Comparison of ENCODE assay signal across 9 cellular contexts in the genomic region with DNA sequence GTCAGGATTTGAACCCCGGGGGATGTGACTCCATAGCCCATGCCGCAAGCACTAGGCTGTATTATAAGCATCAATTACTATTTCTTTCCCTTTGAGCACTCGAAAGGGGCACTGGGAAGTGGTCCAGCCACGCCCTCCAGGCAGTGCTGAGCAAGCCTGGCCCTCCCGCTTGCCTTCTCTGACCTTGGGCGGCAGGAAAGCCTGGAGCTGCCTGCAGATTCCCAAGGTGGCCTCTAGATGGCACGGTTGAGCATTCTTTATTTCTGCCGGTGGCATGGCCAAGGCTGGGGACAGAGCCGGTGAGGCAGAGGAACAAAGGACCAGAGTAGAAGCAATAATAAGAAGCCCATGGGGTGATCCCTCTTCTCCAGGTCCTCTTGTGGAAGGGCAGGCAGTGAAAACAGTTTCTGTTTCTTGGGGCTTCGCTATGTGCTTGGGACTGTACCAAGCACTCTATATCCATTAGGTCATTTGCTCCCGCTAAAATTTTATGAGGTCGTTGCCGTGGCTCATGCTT. TPM values are rescaled to one million over a fixed set of nuclear protein-coding genes. Genes with fewer than 3 reads are reported as not detected.
DNase-seq lines count a peak whose midpoint lies in the region; ATAC-seq and TF ChIP-seq lines count a peak whose summit lies in the region.
"Had no signal": no experiment of that assay in that cellular context is flagged by ENCODE, and none has a peak within 500 bp of the region (broad histone marks: within the 10 kb centered on the region; RNA-seq: fewer than 3 reads in every experiment).

No MANE protein-coding gene starts in this region.

- TF ChIP-seq RAD21 in IMR-90 (IDR thresholded peaks at IDR 0.05; ENCODE audit: low read length) = peak; percentile 29; the same call in 1 of the 2 replicates

- H3K4ac ChIP-seq in IMR-90 (ENCODE audit: low read depth, low read length) = no peak overlapping the region

- peak overlapping the region; percentile 46 for H2AFZ ChIP-seq in IMR-90 (replicated peaks; ENCODE audit: low read length, poor library complexity)
- no peak overlapping the region for H2AFZ ChIP-seq in OCI-LY1 (ENCODE audit: low read length)
- H2AFZ ChIP-seq in neural progenitor cell (replicated peaks) = no peak overlapping the region

- no peaks in the 10 kb centered on the region for H3F3A ChIP-seq in OCI-LY1 (ENCODE audit: insufficient read depth, low read length)
- H3F3A ChIP-seq in neural progenitor cell (ENCODE audit: low read depth) = no peaks in the 10 kb centered on the region

- TF ChIP-seq POLR2A in IMR-90 (IDR thresholded peaks at IDR 0.05; ENCODE audit: low read depth, low read length) (no peak), esophagus muscularis mucosa (IDR thresholded peaks at IDR 0.05; ENCODE audit: low read depth) (no peak), transverse colon (IDR thresholded peaks at IDR 0.05) (no peak)

- ATAC-seq in IMR-90 (ENCODE audit: low read depth) = peak; percentile 99
- ATAC-seq in HG03139 (IDR thresholded peaks at IDR 0.05; ENCODE audit: unreplicated experiment) = no peak

- DNase-seq in GM10266 (ENCODE audit: extremely low spot score) (peak; percentile 78), IMR-90 (peak; percentile 20), esophagus muscularis mucosa (ENCODE audit: extremely low spot score) (no peak), neural progenitor cell (ENCODE audit: low spot score) (peak; percentile 75), transverse colon (peak; percentile 44)
- DNase-seq in activated CD8-positive, alpha-beta memory T cell treated with anti-CD3 and anti-CD28 coated beads, Interleukin-2, amount 50 U/mL, for 24 hours (ENCODE audit: extremely low read depth) = peak; percentile 10

- H3K4me1 Mint-ChIP-seq in neural progenitor cell = peaks cover 7% of the 10 kb centered on the region

- H3K56ac ChIP-seq in IMR-90 (ENCODE audit: extremely low read depth, insufficient read depth, low read length) = no peak overlapping the region

- H3K14ac ChIP-seq in IMR-90 (replicated peaks; ENCODE audit: low read depth, low read length) = no peak overlapping the region

- no peak overlapping the region for H2BK120ac ChIP-seq in IMR-90 (ENCODE audit: low read depth, low read length)

- H3K4me3 ChIP-seq in IMR-90 (ENCODE audit: insufficient read depth, low read depth, low read length) (no peak overlapping the region), OCI-LY1 (ENCODE audit: low read depth, low read length, poor library complexity, severe bottlenecking) (no peak overlapping the region), esophagus muscularis mucosa (no peak overlapping the region), neural progenitor cell (no peak overlapping the region), transverse colon (no peak overlapping the region)

- no peak overlapping the region for H3K9ac ChIP-seq in IMR-90 (ENCODE audit: low read depth, low read length)
- no peak overlapping the region for H3K9ac ChIP-seq in OCI-LY1 (ENCODE audit: low read length)
- H3K9ac ChIP-seq in neural progenitor cell = no peak overlapping the region

- H3K9me1 ChIP-seq in IMR-90 (ENCODE audit: insufficient read depth, low read length) = no peaks in the 10 kb centered on the region

- no peak overlapping the region for H4K8ac ChIP-seq in IMR-90 (ENCODE audit: low read depth in 2 of 2, low read length in 2 of 2)

- H3K79me2 ChIP-seq in OCI-LY1 (ENCODE audit: insufficient read depth, low read length) = no peaks in the 10 kb centered on the region
- no peaks in the 10 kb centered on the region for H3K79me2 ChIP-seq in neural progenitor cell (ENCODE audit: low read depth)

- POLR2A ChIA-PET in IMR-90 (lab: Charles Lee; ENCODE audit: unreplicated experiment) = no interaction called here

- H4K5ac ChIP-seq in IMR-90 (ENCODE audit: low read depth, low read length) = no peak overlapping the region

- no peaks in the 10 kb centered on the region for H3K36me3 Mint-ChIP-seq in neural progenitor cell

- H3K9me3 Mint-ChIP-seq in neural progenitor cell = no peaks in the 10 kb centered on the region

- H3K27me3 ChIP-seq in IMR-90 (ENCODE audit: control insufficient read depth, insufficient read depth, low read length) (peaks cover 4% of the 10 kb centered on the region), OCI-LY1 (ENCODE audit: insufficient read depth, low read length) (no peaks in the 10 kb centered on the region; the same call in 1 of the 2 replicates), esophagus muscularis mucosa (peaks cover 0 to 44% (median 2%) of the 10 kb centered on the region in 4 donors), neural progenitor cell (peaks cover 6% of the 10 kb centered on the region), transverse colon (peaks cover 21% of the 10 kb centered on the region)

- H3K27ac ChIP-seq in IMR-90 (ENCODE audit: insufficient read depth, low read length) (no peak overlapping the region), OCI-LY1 (ENCODE audit: low read depth, low read length, poor library complexity, severe bottlenecking) (no peak overlapping the region), esophagus muscularis mucosa (replicated peaks in 1 of 4) (no peak overlapping the region), neural progenitor cell (no peak overlapping the region), transverse colon (no peak overlapping the region)

- CTCF ChIA-PET in IMR-90 (lab: Yijun Ruan, JAX) = interaction anchor here (0.6 kb wide), 2 partner anchors 11 to 362 kb away, joined by 3 to 4 read pairs; no protein-coding TSS in a partner anchor

- H3K18ac ChIP-seq in IMR-90 (ENCODE audit: low read depth, low read length) = no peak overlapping the region

- H3K36me3 ChIP-seq in IMR-90 (ENCODE audit: control insufficient read depth, insufficient read depth, low read length) (no peaks in the 10 kb centered on the region), OCI-LY1 (ENCODE audit: insufficient read depth, low read length) (no peaks in the 10 kb centered on the region), esophagus muscularis mucosa (no peaks in the 10 kb centered on the region), neural progenitor cell (no peaks in the 10 kb centered on the region), transverse colon (no peaks in the 10 kb centered on the region)

- no peaks in the 10 kb centered on the region for H3K4me1 ChIP-seq in IMR-90 (ENCODE audit: control insufficient read depth, insufficient read depth, low read length)
- H3K4me1 ChIP-seq in OCI-LY1 (ENCODE audit: insufficient read depth, low read length, severe bottlenecking) = no peaks in the 10 kb centered on the region
- H3K4me1 ChIP-seq in esophagus muscularis mucosa = peaks cover 0 to 6% (median 0%) of the 10 kb centered on the region in 4 donors
- H3K4me1 ChIP-seq in neural progenitor cell = no peaks in the 10 kb centered on the region
- H3K4me1 ChIP-seq in transverse colon = no peaks in the 10 kb centered on the region

- H3K79me1 ChIP-seq in IMR-90 (ENCODE audit: low read depth in 1 of 2, low read length in 2 of 2) = no peaks in the 10 kb centered on the region

- H2BK5ac ChIP-seq in IMR-90 (ENCODE audit: low read depth, low read length, poor library complexity, severe bottlenecking) = no peak overlapping the region

- peaks cover 13% of the 10 kb centered on the region for H3K27me3 Mint-ChIP-seq in neural progenitor cell (ENCODE audit: insufficient read depth, low read depth)

- H2AK5ac ChIP-seq in IMR-90 (ENCODE audit: low read depth, low read length) = no peak overlapping the region

- no peak overlapping the region for H2BK20ac ChIP-seq in IMR-90 (ENCODE audit: low read depth, low read length)

- no peaks in the 10 kb centered on the region for H3K9me2 ChIP-seq in OCI-LY1 (ENCODE audit: low read depth, low read length)

- H4K20me1 ChIP-seq in IMR-90 (ENCODE audit: insufficient read depth, low read length) = no peaks in the 10 kb centered on the region
- no peaks in the 10 kb centered on the region for H4K20me1 ChIP-seq in OCI-LY1 (ENCODE audit: insufficient read depth, low read length)
- H4K20me1 ChIP-seq in neural progenitor cell (ENCODE audit: low read depth) = no peaks in the 10 kb centered on the region

- TF ChIP-seq EP300 in esophagus muscularis mucosa (IDR thresholded peaks at IDR 0.05) = no peak
- TF ChIP-seq EP300 in transverse colon (IDR thresholded peaks at IDR 0.05; ENCODE audit: low read depth) = no peak

- in situ Hi-C loops in IMR-90 (cut with MboI; ENCODE audit: low sequenced_read_pairs) (no loop called here), transverse colon (cut with MboI; ENCODE audit: low pct_ligation_motif_present in 1 of 4, low pct_unique_long_range_greater_than_20kb in 1 of 4, low sequenced_read_pairs in 3 of 4) (loop anchor here in 2 of 4 donors (25.0 kb wide), 3 partner anchors 254 to 404 kb away; no protein-coding TSS in a partner anchor)

- H3K4me3 Mint-ChIP-seq in neural progenitor cell = peak overlapping the region; percentile 10

- H3K23ac ChIP-seq in IMR-90 (ENCODE audit: low read depth, low read length) = no peak overlapping the region

- no peak overlapping the region for H3K27ac Mint-ChIP-seq in neural progenitor cell

- dilution Hi-C loops in IMR-90 (cut with HindIII; ENCODE audit: low sequenced_read_pairs, unreplicated experiment) = no loop called here

- H3K9me3 ChIP-seq in IMR-90 (ENCODE audit: control insufficient read depth, insufficient read depth, low read length) (no peaks in the 10 kb centered on the region), OCI-LY1 (ENCODE audit: low read length) (no peaks in the 10 kb centered on the region), esophagus muscularis mucosa (no peaks in the 10 kb centered on the region), neural progenitor cell (ENCODE audit: low read depth) (no peaks in the 10 kb centered on the region), transverse colon (no peaks in the 10 kb centered on the region)

- H3K4me2 ChIP-seq in IMR-90 (ENCODE audit: low read depth, low read length) (no peak overlapping the region), OCI-LY1 (ENCODE audit: low read length) (no peak overlapping the region), neural progenitor cell (no peak overlapping the region)

- TF ChIP-seq CTCF in GM10266 (IDR thresholded peaks at IDR 0.05; ENCODE audit: control insufficient read depth, insufficient read depth, low read depth, missing control alignments) (peak; percentile 90), IMR-90 (conservative IDR thresholded peaks at IDR 0.05; ENCODE audit: low read depth, low read length) (peak; percentile 67), OCI-LY1 (IDR thresholded peaks at IDR 0.05; ENCODE audit: low read length) (peak; percentile 86), esophagus muscularis mucosa (IDR thresholded peaks at IDR 0.05) (peak; percentile 59 to 95 (median 73)), neural progenitor cell (IDR thresholded peaks at IDR 0.05) (peak; percentile 86), transverse colon (IDR thresholded peaks at IDR 0.05) (peak; percentile 59 to 90 (median 82))

- WGBS in IMR-90 (ENCODE audit: extremely low coverage in 2 of 2, insufficient read length in 1 of 2), 2 experiments = 17% methylated on average over 5 of the region's 13 CpGs; no CpG with 5 or more reads in 1 of the 2 experiments
- WGBS in esophagus muscularis mucosa = 47% methylated on average over 11 of the region's 13 CpGs
- WGBS in transverse colon (ENCODE audit: low coverage in 1 of 2), 2 donors = 28% methylated on average over 13 of the region's 13 CpGs; no CpG with 5 or more reads in 1 of the 2 donors

- H2BK15ac ChIP-seq in IMR-90 (ENCODE audit: low read depth, low read length) = no peak overlapping the region

- BruUV-seq in IMR-90 (replicated peaks; lab: Mats Ljungman, UMichigan) = no TSS peak

- H4K91ac ChIP-seq in IMR-90 (ENCODE audit: insufficient read depth, low read depth, low read length) = no peak overlapping the region

- intact Hi-C loops in IMR-90 (cut with micrococcal nuclease) = loop anchor here (5.0 kb wide), 1 partner anchor 119 kb away; no protein-coding TSS in a partner anchor
- intact Hi-C loops in esophagus muscularis mucosa (cut with DNase I) = no loop called here
- intact Hi-C loops in transverse colon (cut with DNase I; ENCODE audit: low total_unique reads) = no loop called here

- H2AK9ac ChIP-seq in IMR-90 (replicated peaks; ENCODE audit: low read depth, low read length, poor library complexity) = no peak overlapping the region

RNA-seq across cellular contexts. Expression of gene ARHGAP40, which starts 32.0 kb away (rescaled TPM):
- not detected in 2 replicates for total RNA-seq in IMR-90 (2012; rRNA removed)
- not detected in 2 replicates for polyA plus RNA-seq in IMR-90 (2012; rRNA removed)
- not detected in 2 replicates for polyA plus RNA-seq in IMR-90 (2012; cell fraction: cytosol; rRNA removed)
- polyA plus RNA-seq in IMR-90 (2012; cell fraction: nucleus; rRNA removed; ENCODE audit: low replicate concordance) = not detected in 2 replicates
- total RNA-seq in esophagus muscularis mucosa = under 1 TPM in 1 of 4 donors, not detected in 3; 0.42 TPM
- total RNA-seq in neural progenitor cell (ENCODE audit: low replicate concordance) = not detected in 2 replicates
- total RNA-seq in transverse colon = not detected

RNA-seq across cellular contexts. Expression of gene ADIG, which starts 52.6 kb away (rescaled TPM):
- total RNA-seq in IMR-90 (2012; rRNA removed) (not detected in 2 replicates), esophagus muscularis mucosa (not detected), neural progenitor cell (ENCODE audit: low replicate concordance) (not detected in 2 replicates), transverse colon (not detected)
- polyA plus RNA-seq in IMR-90 (2012; rRNA removed) = not detected in 2 replicates
- polyA plus RNA-seq in IMR-90 (2012; cell fraction: cytosol; rRNA removed) = not detected in 2 replicates
- not detected in 2 replicates for polyA plus RNA-seq in IMR-90 (2012; cell fraction: nucleus; rRNA removed; ENCODE audit: low replicate concordance)
- total RNA-seq: frontal cortex had no signal
